Comparison of ENCODE assay signal across 1 cellular context in genomic region chr20:50455656-50456451, GRCh38.
TF ChIP-seq lines count a peak whose summit lies in the region.

No MANE protein-coding gene starts in this region.

TF ChIP-seq in HepG2, 621 proteins besides CTCF, POLR2A, EP300 and RAD21 (continued from another document):
- TF ChIP-seq ZNF646 (CRISPR knock-in tag; IDR thresholded peaks at IDR 0.05) (peak; percentile 34; the same call in 1 of the 2 replicates), ZNF543 (CRISPR knock-in tag; IDR thresholded peaks at IDR 0.05) (peak; percentile 92), NFAT5 (CRISPR knock-in tag; IDR thresholded peaks at IDR 0.05) (no peak; the same call in 1 of the 2 replicates), ZNF768 (CRISPR knock-in tag; IDR thresholded peaks at IDR 0.05) (peak; percentile 74), GPN1 (CRISPR knock-in tag; IDR thresholded peaks at IDR 0.05; ENCODE audit: borderline replicate concordance) (0 out of 2 replicates have a peak, but pooled peaks have one; percentile 56), ATF1 (CRISPR knock-in tag; IDR thresholded peaks at IDR 0.05) (no peak; the same call in none of the 2 replicates), ERF (CRISPR knock-in tag; IDR thresholded peaks at IDR 0.05) (peak; percentile 98), ZNF563 (CRISPR knock-in tag; IDR thresholded peaks at IDR 0.05) (no peak; the same call in 1 of the 2 replicates), NR0B2 (CRISPR knock-in tag; IDR thresholded peaks at IDR 0.05) (0 out of 2 replicates have a peak, but pooled peaks have one; percentile 56), KLF9 (CRISPR knock-in tag; IDR thresholded peaks at IDR 0.05; ENCODE audit: low read depth) (no peak), HMG20A (CRISPR knock-in tag; IDR thresholded peaks at IDR 0.05; ENCODE audit: borderline replicate concordance) (peak; percentile 72), ZNF670 (CRISPR knock-in tag; IDR thresholded peaks at IDR 0.05; ENCODE audit: borderline replicate concordance) (peak; percentile 86), ZNF251 (CRISPR knock-in tag; IDR thresholded peaks at IDR 0.05) (0 out of 2 replicates have a peak, but pooled peaks have one; percentile 72), ELK4 (CRISPR knock-in tag; IDR thresholded peaks at IDR 0.05; ENCODE audit: borderline replicate concordance) (no peak), MIER3 (CRISPR knock-in tag; IDR thresholded peaks at IDR 0.05; ENCODE audit: borderline replicate concordance) (peak; percentile 62; the same call in 1 of the 2 replicates), ZNF569 (CRISPR knock-in tag; IDR thresholded peaks at IDR 0.05; ENCODE audit: borderline replicate concordance) (no peak), ZNF232 (CRISPR knock-in tag; IDR thresholded peaks at IDR 0.05; ENCODE audit: borderline replicate concordance) (peak; percentile 90; the same call in 1 of the 2 replicates), REXO4 (CRISPR knock-in tag; IDR thresholded peaks at IDR 0.05; ENCODE audit: borderline replicate concordance) (no peak), SP4 (CRISPR knock-in tag; IDR thresholded peaks at IDR 0.05) (peak; percentile 58; the same call in 1 of the 2 replicates), BCL6 (CRISPR knock-in tag; IDR thresholded peaks at IDR 0.05) (peak; percentile 94), ZSCAN29 (CRISPR knock-in tag; conservative IDR thresholded peaks at IDR 0.05) (peak; percentile 97), ZNF629 (CRISPR knock-in tag; conservative IDR thresholded peaks at IDR 0.05) (peak; percentile 67), MTA3 (CRISPR knock-in tag; IDR thresholded peaks at IDR 0.05) (no peak)
- TF ChIP-seq, protein P1, sequence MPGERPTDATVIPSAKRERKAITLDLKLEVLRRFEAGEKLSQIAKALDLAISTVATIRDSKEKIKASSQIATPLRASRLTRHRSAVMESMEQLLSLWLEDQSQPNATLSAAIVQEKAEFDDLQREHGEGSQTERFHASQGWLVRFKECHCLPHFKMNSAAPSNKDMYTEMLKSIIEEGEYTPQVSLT (CRISPR knock-in tag; IDR thresholded peaks at IDR 0.05; ENCODE audit: borderline replicate concordance, low read depth) = no peak
- TF ChIP-seq, protein P2, sequence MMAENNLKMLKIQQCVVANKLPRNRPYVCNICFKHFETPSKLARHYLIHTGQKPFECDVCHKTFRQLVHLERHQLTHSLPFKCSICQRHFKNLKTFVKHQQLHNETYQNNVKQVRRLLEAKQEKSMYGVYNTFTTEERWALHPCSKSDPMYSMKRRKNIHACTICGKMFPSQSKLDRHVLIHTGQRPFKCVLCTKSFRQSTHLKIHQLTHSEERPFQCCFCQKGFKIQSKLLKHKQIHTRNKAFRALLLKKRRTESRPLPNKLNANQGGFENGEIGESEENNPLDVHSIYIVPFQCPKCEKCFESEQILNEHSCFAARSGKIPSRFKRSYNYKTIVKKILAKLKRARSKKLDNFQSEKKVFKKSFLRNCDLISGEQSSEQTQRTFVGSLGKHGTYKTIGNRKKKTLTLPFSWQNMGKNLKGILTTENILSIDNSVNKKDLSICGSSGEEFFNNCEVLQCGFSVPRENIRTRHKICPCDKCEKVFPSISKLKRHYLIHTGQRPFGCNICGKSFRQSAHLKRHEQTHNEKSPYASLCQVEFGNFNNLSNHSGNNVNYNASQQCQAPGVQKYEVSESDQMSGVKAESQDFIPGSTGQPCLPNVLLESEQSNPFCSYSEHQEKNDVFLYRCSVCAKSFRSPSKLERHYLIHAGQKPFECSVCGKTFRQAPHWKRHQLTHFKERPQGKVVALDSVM (CRISPR knock-in tag; IDR thresholded peaks at IDR 0.05) = peak; percentile 91
